1 cellular context compared by ENCODE assay signal in genomic region chr9:109507421-109507838, GRCh38.
TF ChIP-seq lines count a peak whose summit lies in the region.

No MANE protein-coding gene starts in this region.

TF ChIP-seq in IMR-90, 13 proteins besides CTCF, POLR2A, EP300 and RAD21 (continued from another document):
- TF ChIP-seq ELK1 (IDR thresholded peaks at IDR 0.05; ENCODE audit: borderline replicate concordance, low read depth, low read length), result no peak
